7 cellular contexts compared by ENCODE assay signal in the genomic region with DNA sequence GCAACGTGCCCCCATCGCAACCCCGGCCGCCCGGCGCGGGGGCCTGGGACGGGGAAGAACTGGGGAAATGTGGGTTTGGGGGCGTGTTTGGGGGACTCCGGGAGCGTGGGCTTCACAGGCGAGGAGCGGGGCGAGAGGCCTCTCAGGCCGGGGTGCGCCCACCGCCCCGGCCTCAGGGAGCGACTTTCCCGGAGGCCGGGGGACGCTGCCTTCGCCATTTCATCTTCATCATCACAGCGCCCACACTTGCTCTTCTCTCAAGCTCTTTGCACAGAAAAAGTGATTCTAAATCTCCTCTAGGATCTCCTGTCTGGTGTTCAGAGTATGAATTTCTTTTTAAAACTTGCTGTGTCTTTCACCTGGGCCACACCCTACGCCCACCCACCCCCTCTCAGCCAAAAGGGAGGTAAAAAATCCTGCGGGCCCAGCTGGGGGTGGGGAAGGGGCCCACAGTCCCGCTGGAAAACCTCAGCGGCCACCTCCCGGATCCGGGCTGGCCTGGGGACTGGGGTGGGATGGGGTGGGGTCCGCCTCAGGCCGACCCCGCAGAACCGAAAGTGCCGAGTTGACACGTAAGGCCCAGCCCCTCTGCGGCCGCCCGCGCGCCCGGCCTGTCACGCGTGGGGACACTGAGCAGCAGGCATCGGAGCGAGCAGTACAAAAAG. TPM values are rescaled to one million over a fixed set of nuclear protein-coding genes. Genes with fewer than 3 reads are reported as not detected.
DNase-seq lines count a peak whose midpoint lies in the region; ATAC-seq, FAIRE-seq and TF ChIP-seq lines count a peak whose summit lies in the region.

No MANE protein-coding gene starts in this region.

- TF ChIP-seq CTCF in VCaP (conservative IDR thresholded peaks at IDR 0.05) (no peak), fibroblast of villous mesenchyme (IDR thresholded peaks at IDR 0.05; ENCODE audit: insufficient read depth, low read depth, low read length) (no peak)

- ATAC-seq in HG02852 (IDR thresholded peaks at IDR 0.05; ENCODE audit: unreplicated experiment), result peak; percentile 13
- ATAC-seq in HG03460 (IDR thresholded peaks at IDR 0.05; ENCODE audit: unreplicated experiment), result no peak

- peak overlapping the region; percentile 85 for H3K4me3 ChIP-seq in fibroblast of villous mesenchyme (ENCODE audit: low read depth, low read length)

- H3K27ac ChIP-seq in VCaP, result peak overlapping the region; percentile 99

- peak; percentile 53 for FAIRE-seq in GM12892 (lab: Jason Lieb, UNC)

- DNase-seq in GM12892 (ENCODE audit: insufficient read length) (no peak), fibroblast of villous mesenchyme (ENCODE audit: low read depth) (peak; percentile 28), pons (ENCODE audit: low spot score) (peak; percentile 42), 8988T (no peak)

- no peak for TF ChIP-seq POLR2A in GM12892 (IDR thresholded peaks at IDR 0.05; ENCODE audit: low read depth, low read length)

RNA-seq across cellular contexts. Expression of gene CDKN1B, which starts 7.4 kb away (rescaled TPM):
- 15.1 TPM for polyA plus RNA-seq in GM12892 (2012; ENCODE audit: missing spikeins)
- total RNA-seq in fibroblast of villous mesenchyme, result 53.1 and 56.6 TPM in 2 replicates

RNA-seq across cellular contexts. Expression of gene GPR19, which starts 28.6 kb away (rescaled TPM):
- 1.3 TPM for polyA plus RNA-seq in GM12892 (2012; ENCODE audit: missing spikeins)
- under 0.01 and 0.32 TPM in 2 replicates for total RNA-seq in fibroblast of villous mesenchyme

Comparison
In these comparisons a context has a peak if more than half of its experiments do, and no peak if none do; other contexts are left out.
1. DNase-seq: peak in fibroblast of villous mesenchyme (single experiment) and pons (single experiment); none in GM12892 (single experiment) and 8988T (single experiment).